Comparison of ENCODE assay signal across 24 cellular contexts in the genomic region with DNA sequence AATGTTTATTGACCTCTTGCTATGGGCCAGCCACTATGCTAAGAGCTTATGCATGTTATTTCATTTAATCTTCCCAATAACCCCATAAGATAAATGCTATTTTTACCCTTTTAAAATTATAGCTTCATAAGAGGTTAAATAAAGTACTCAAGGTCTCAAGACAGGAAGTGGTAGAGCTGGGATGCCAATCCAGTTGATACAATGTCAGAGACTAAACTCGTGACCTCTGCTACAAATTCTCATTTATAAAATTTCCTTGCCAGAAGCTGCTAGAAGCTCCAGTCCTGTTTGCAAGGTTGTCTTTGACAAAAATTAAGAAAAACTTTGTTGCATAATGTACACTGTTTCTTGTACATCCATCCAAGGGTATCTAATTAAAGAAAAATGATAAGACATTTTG.
"Had no signal": no experiment of that assay in that cellular context is flagged by ENCODE, and none has a peak within 500 bp of the region (broad histone marks: within the 10 kb centered on the region; RNA-seq: fewer than 3 reads in every experiment).

No MANE protein-coding gene starts in this region.

- H3K27me3 ChIP-seq: colonic mucosa, esophagus squamous epithelium, gastrocnemius medialis, heart right ventricle, left lung had no signal

- H3K4me1 ChIP-seq: colonic mucosa, esophagus squamous epithelium, left lung, lower lobe of right lung had no signal

- DNase-seq: colonic mucosa; cortex of kidney; effector CD8-positive, alpha-beta T cell; effector memory CD8-positive, alpha-beta T cell; endodermal cell; erythroblast; esophagus squamous epithelium; foreskin fibroblast; gastrocnemius medialis; glutamatergic neuron; head of caudate nucleus; heart right ventricle; hippocampal formation; left cardiac atrium; left lung; left ventricle myocardium superior; lower lobe of right lung; mesenchymal stem cell; mucosa of descending colon had no signal

- H3K4me3 ChIP-seq: colonic mucosa, esophagus squamous epithelium, gastrocnemius medialis, heart right ventricle, left lung, lower lobe of right lung, mucosa of descending colon had no signal

- H3K36me3 ChIP-seq: colonic mucosa, esophagus squamous epithelium, gastrocnemius medialis, heart right ventricle, left lung, lower lobe of right lung had no signal

- H3K27ac ChIP-seq: colonic mucosa, epithelial cell of prostate, esophagus squamous epithelium, gastrocnemius medialis, heart right ventricle, left lung, lower lobe of right lung had no signal

- FAIRE-seq: endometrium, islet of Langerhans, keratinocyte had no signal

- ATAC-seq: effector memory CD8-positive, alpha-beta T cell; esophagus mucosa; gastrocnemius medialis; heart right ventricle; left cardiac atrium; left lung; left ventricle myocardium superior; lower lobe of right lung; mucosa of descending colon had no signal

- H3K9me3 ChIP-seq: colonic mucosa, gastrocnemius medialis, mucosa of descending colon had no signal
